Comparison of ENCODE assay signal across 22 cellular contexts in genomic region chrX:16914058-16914457, GRCh38. TPM values are rescaled to one million over a fixed set of nuclear protein-coding genes. Genes with fewer than 3 reads are reported as not detected.
DNase-seq lines count a peak whose midpoint lies in the region; ATAC-seq, FAIRE-seq and TF ChIP-seq lines count a peak whose summit lies in the region.
"Had no signal": no experiment of that assay in that cellular context is flagged by ENCODE, and none has a peak within 500 bp of the region (broad histone marks: within the 10 kb centered on the region; RNA-seq: fewer than 3 reads in every experiment).

No MANE protein-coding gene starts in this region.

- no peaks in the 10 kb centered on the region for H3K9me3 ChIP-seq in astrocyte (ENCODE audit: insufficient read depth, low read depth, low read length)
- no peaks in the 10 kb centered on the region for H3K9me3 ChIP-seq in naive thymus-derived CD4-positive, alpha-beta T cell (ENCODE audit: control insufficient read depth in 2 of 3, low read length in 3 of 3)
- H3K9me3 ChIP-seq in MM.1S (replicated peaks; ENCODE audit: insufficient read depth, low read length) = no peaks in the 10 kb centered on the region
- H3K9me3 ChIP-seq: left ventricle myocardium inferior had no signal

- no peaks in the 10 kb centered on the region for H3K9me3 Mint-ChIP-seq in astrocyte (ENCODE audit: unreplicated experiment)
- H3K9me3 Mint-ChIP-seq in naive thymus-derived CD4-positive, alpha-beta T cell = peaks cover 0 to 7% (median 0%) of the 10 kb centered on the region in 11 donors
- H3K9me3 Mint-ChIP-seq: activated naive CD8-positive, alpha-beta T cell treated with anti-CD3 and anti-CD28 coated beads, Interleukin-2, amount 50 U/mL, for 24 hours; brain; endodermal cell had no signal

- FAIRE-seq in astrocyte (lab: Jason Lieb, UNC) = peak; percentile 56
- FAIRE-seq: colon, K562 had no signal

- no peak overlapping the region for H3K4me3 ChIP-seq in astrocyte (ENCODE audit: insufficient read depth, low read depth, low read length)
- H3K4me3 ChIP-seq in naive thymus-derived CD4-positive, alpha-beta T cell (ENCODE audit: low read length) = no peak overlapping the region
- no peak overlapping the region for H3K4me3 ChIP-seq in MM.1S (ENCODE audit: low read length)
- H3K4me3 ChIP-seq: K562, left ventricle myocardium inferior had no signal

- H3K9ac ChIP-seq in astrocyte (ENCODE audit: low read length) = no peak overlapping the region
- no peak overlapping the region for H3K9ac ChIP-seq in MM.1S (ENCODE audit: low read length)

- H3K4me2 ChIP-seq in astrocyte (ENCODE audit: low read length) = no peak overlapping the region
- H3K4me2 ChIP-seq in MM.1S (ENCODE audit: low read depth, low read length) = no peak overlapping the region

- no peak for TF ChIP-seq CTCF in astrocyte (IDR thresholded peaks at IDR 0.05; ENCODE audit: insufficient read depth, low read depth, low read length)
- no peak for TF ChIP-seq CTCF in MM.1S (IDR thresholded peaks at IDR 0.05; ENCODE audit: low read length)
- TF ChIP-seq CTCF in omental fat pad (IDR thresholded peaks at IDR 0.05) = no peak

- H3K79me2 ChIP-seq in astrocyte (ENCODE audit: insufficient read depth, low read length) (no peaks in the 10 kb centered on the region), MM.1S (ENCODE audit: low read length) (no peaks in the 10 kb centered on the region)

- CTCF ChIA-PET in naive thymus-derived CD4-positive, alpha-beta T cell (lab: Charles Lee) = no interaction called here

- no peak overlapping the region for H3K27ac Mint-ChIP-seq in astrocyte (ENCODE audit: unreplicated experiment)
- H3K27ac Mint-ChIP-seq in naive thymus-derived CD4-positive, alpha-beta T cell = peak overlapping the region in 1 of 9 donors; percentile 34
- H3K27ac Mint-ChIP-seq: activated naive CD8-positive, alpha-beta T cell treated with anti-CD3 and anti-CD28 coated beads, Interleukin-2, amount 50 U/mL, for 24 hours; brain; CD4-positive, CD25-positive, alpha-beta regulatory T cell; endodermal cell had no signal

- H3K36me3 ChIP-seq in astrocyte (ENCODE audit: insufficient read depth, low read length) = no peaks in the 10 kb centered on the region
- H3K36me3 ChIP-seq in naive thymus-derived CD4-positive, alpha-beta T cell (ENCODE audit: control insufficient read depth in 2 of 3, insufficient read depth in 3 of 3, low read length in 3 of 3) = no peaks in the 10 kb centered on the region
- no peaks in the 10 kb centered on the region for H3K36me3 ChIP-seq in MM.1S (replicated peaks; ENCODE audit: insufficient read depth, low read length)
- H3K36me3 ChIP-seq: left ventricle myocardium inferior had no signal

- H3K4me1 Mint-ChIP-seq in astrocyte (ENCODE audit: low read depth, unreplicated experiment) = no peaks in the 10 kb centered on the region
- no peaks in the 10 kb centered on the region for H3K4me1 Mint-ChIP-seq in naive thymus-derived CD4-positive, alpha-beta T cell
- H3K4me1 Mint-ChIP-seq: activated naive CD8-positive, alpha-beta T cell treated with anti-CD3 and anti-CD28 coated beads, Interleukin-2, amount 50 U/mL, for 24 hours; brain; CD4-positive, CD25-positive, alpha-beta regulatory T cell had no signal

- no peak overlapping the region for H3K4me3 Mint-ChIP-seq in astrocyte (ENCODE audit: unreplicated experiment)
- H3K4me3 Mint-ChIP-seq in naive thymus-derived CD4-positive, alpha-beta T cell = no peak overlapping the region
- H3K4me3 Mint-ChIP-seq: activated naive CD8-positive, alpha-beta T cell treated with anti-CD3 and anti-CD28 coated beads, Interleukin-2, amount 50 U/mL, for 24 hours; brain; CD4-positive, CD25-positive, alpha-beta regulatory T cell; endodermal cell had no signal

- H3F3A ChIP-seq in MM.1S (ENCODE audit: insufficient read depth, low read length) = no peaks in the 10 kb centered on the region

- DNase-seq in GDM1 (lab: John Stamatoyannopoulos, UW) (peak; percentile 24), NOMO-1 (lab: John Stamatoyannopoulos, UW; ENCODE audit: unreplicated experiment in 2 of 2) (peak; percentile 95 to 97), astrocyte (ENCODE audit: low read depth) (no peak), MM.1S (no peak), omental fat pad (ENCODE audit: low spot score) (no peak)
- no peak for DNase-seq in naive thymus-derived CD4-positive, alpha-beta T cell
- DNase-seq: activated CD4-positive, alpha-beta T cell treated with anti-CD3 and anti-CD28 coated beads, Interleukin-2, amount 50 U/mL, for 1 hour; activated CD8-positive, alpha-beta memory T cell treated with anti-CD3 and anti-CD28 coated beads, Interleukin-2, amount 50 U/mL, for 48 hours; activated effector memory CD4-positive, alpha-beta T cell treated with Interleukin-2 at 50 U/mL for 16 hours; activated naive CD8-positive, alpha-beta T cell treated with anti-CD3 and anti-CD28 coated beads, Interleukin-2, amount 50 U/mL, for 24 hours; CD4-positive, CD25-positive, alpha-beta regulatory T cell; endodermal cell; GOT3; left ventricle myocardium inferior; NCI-H1105 treated with DMSO at 0.1 percent for 48 hours; occipital lobe; T-helper 1 cell had no signal

- intact Hi-C loops in naive thymus-derived CD4-positive, alpha-beta T cell (cut with micrococcal nuclease) = no loop called here

- H3K9me2 ChIP-seq in MM.1S (replicated peaks; ENCODE audit: insufficient read depth, low read length) = no peaks in the 10 kb centered on the region

- H3K27me3 ChIP-seq in astrocyte (ENCODE audit: insufficient read depth, low read length) = no peaks in the 10 kb centered on the region
- no peaks in the 10 kb centered on the region for H3K27me3 ChIP-seq in naive thymus-derived CD4-positive, alpha-beta T cell (ENCODE audit: control insufficient read depth in 2 of 2, insufficient read depth in 2 of 2, low read length in 2 of 2)
- H3K27me3 ChIP-seq in MM.1S (replicated peaks; ENCODE audit: insufficient read depth, low read length) = no peaks in the 10 kb centered on the region

- H4K20me1 ChIP-seq in astrocyte (ENCODE audit: insufficient read depth, low read length) = no peaks in the 10 kb centered on the region
- no peaks in the 10 kb centered on the region for H4K20me1 ChIP-seq in MM.1S (ENCODE audit: insufficient read depth, low read length)

- peak; percentile 69 for ATAC-seq in naive thymus-derived CD4-positive, alpha-beta T cell
- ATAC-seq in GM18505 (IDR thresholded peaks at IDR 0.05; ENCODE audit: unreplicated experiment) (no peak), HG02840 (IDR thresholded peaks at IDR 0.05; ENCODE audit: low FRiP score, unreplicated experiment) (no peak), omental fat pad (ENCODE audit: low FRiP score) (no peak)
- ATAC-seq: activated naive CD8-positive, alpha-beta T cell treated with anti-CD3 and anti-CD28 coated beads, Interleukin-2, amount 50 U/mL, for 24 hours; K562 had no signal

- POLR2A ChIA-PET in naive thymus-derived CD4-positive, alpha-beta T cell (lab: Charles Lee) = no interaction called here

- no peak for TF ChIP-seq POLR2A in GM18505 (IDR thresholded peaks at IDR 0.05; ENCODE audit: borderline replicate concordance, extremely low read depth, insufficient read depth, insufficient read length)

- H3K36me3 Mint-ChIP-seq in astrocyte (ENCODE audit: low read depth, unreplicated experiment) = no peaks in the 10 kb centered on the region
- H3K36me3 Mint-ChIP-seq in naive thymus-derived CD4-positive, alpha-beta T cell = no peaks in the 10 kb centered on the region
- H3K36me3 Mint-ChIP-seq: brain; CD4-positive, CD25-positive, alpha-beta regulatory T cell had no signal

- H3K27me3 Mint-ChIP-seq in astrocyte (ENCODE audit: low read depth, unreplicated experiment) = no peaks in the 10 kb centered on the region
- H3K27me3 Mint-ChIP-seq in naive thymus-derived CD4-positive, alpha-beta T cell = no peaks in the 10 kb centered on the region
- H3K27me3 Mint-ChIP-seq: activated naive CD8-positive, alpha-beta T cell treated with anti-CD3 and anti-CD28 coated beads, Interleukin-2, amount 50 U/mL, for 24 hours had no signal

- H3K4me1 ChIP-seq in astrocyte (ENCODE audit: insufficient read depth, low read length) = no peaks in the 10 kb centered on the region
- no peaks in the 10 kb centered on the region for H3K4me1 ChIP-seq in naive thymus-derived CD4-positive, alpha-beta T cell (ENCODE audit: control insufficient read depth in 2 of 2, insufficient read depth in 2 of 2, low read length in 2 of 2)
- H3K4me1 ChIP-seq in MM.1S (ENCODE audit: low read length) = no peaks in the 10 kb centered on the region
- H3K4me1 ChIP-seq: left ventricle myocardium inferior had no signal

- H3K27ac ChIP-seq in astrocyte (ENCODE audit: low read depth, low read length) (no peak overlapping the region), MM.1S (ENCODE audit: low read length) (no peak overlapping the region)
- no peak overlapping the region for H3K27ac ChIP-seq in naive thymus-derived CD4-positive, alpha-beta T cell (ENCODE audit: low read depth, low read length)
- H3K27ac ChIP-seq: left ventricle myocardium inferior had no signal

- H2AFZ ChIP-seq in astrocyte (ENCODE audit: low read depth, low read length) (no peak overlapping the region), MM.1S (ENCODE audit: low read length) (no peak overlapping the region)

RNA-seq across cellular contexts. Expression of gene REPS2, which starts 32.4 kb away (rescaled TPM):
- total RNA-seq in astrocyte = 1.2 and 1.3 TPM in 2 replicates
- 1 to 10 TPM in 4 of 5 experiments, not detected in 1; 1.1 to 6.2 (median 1.9) TPM for total RNA-seq in naive thymus-derived CD4-positive, alpha-beta T cell
- polyA plus RNA-seq in naive thymus-derived CD4-positive, alpha-beta T cell = under 1 TPM in 1 of 2 donors, not detected in 1; 0.21 TPM
- 10 to 100 TPM in 1 of 4 donors, 1 to 10 TPM in 3; 4.0 to 12.6 (median 5.0) TPM for total RNA-seq in omental fat pad

RNA-seq across cellular contexts. Expression of gene RBBP7, which starts 43.9 kb away (rescaled TPM):
- total RNA-seq in astrocyte (77.6 and 86.1 TPM in 2 replicates), omental fat pad (10 to 100 TPM; 57.4 to 74.3 (median 70.9) TPM)
- total RNA-seq in naive thymus-derived CD4-positive, alpha-beta T cell = 100 to 1,000 TPM in 1 of 5 experiments, 10 to 100 TPM in 4; 82.9 to 112 (median 94.6) TPM
- polyA plus RNA-seq in naive thymus-derived CD4-positive, alpha-beta T cell = 100 to 1,000 TPM; 115 to 145 TPM

Comparison
In these comparisons a context has a peak if more than half of its experiments do, and no peak if none do; other contexts are left out.
1. DNase-seq: peak in GDM1 (single experiment) and NOMO-1 (2 of 2); none in astrocyte (single experiment), naive thymus-derived CD4-positive, alpha-beta T cell (0 of 9), MM.1S (single experiment) and omental fat pad (single experiment).